11 cellular contexts compared by ENCODE assay signal in the genomic region with DNA sequence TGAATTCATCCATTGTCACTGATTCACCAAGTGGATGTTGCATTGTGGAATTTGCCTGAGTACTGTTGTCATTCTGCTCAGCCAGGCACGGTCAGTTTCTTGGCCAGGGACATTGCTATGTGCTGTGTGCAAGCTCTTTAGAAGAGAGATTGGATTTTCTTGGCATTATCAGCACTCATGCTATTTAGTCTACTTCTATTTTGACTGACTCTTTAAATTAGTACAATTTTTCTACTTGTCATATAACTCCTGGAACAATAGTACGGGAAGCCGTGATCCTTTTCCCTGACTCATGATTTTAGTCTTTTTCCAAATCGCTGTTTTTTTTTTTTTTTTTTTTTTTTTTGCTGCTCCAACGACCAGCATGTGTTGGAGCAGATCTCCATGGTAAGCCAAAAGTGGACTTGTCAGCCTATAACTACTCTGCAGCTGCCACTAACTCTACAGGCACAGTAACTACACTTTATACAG.
DNase-seq lines count a peak whose midpoint lies in the region; ATAC-seq, FAIRE-seq and TF ChIP-seq lines count a peak whose summit lies in the region.
"Had no signal": no experiment of that assay in that cellular context is flagged by ENCODE, and none has a peak within 500 bp of the region (broad histone marks: within the 10 kb centered on the region; RNA-seq: fewer than 3 reads in every experiment).

No MANE protein-coding gene starts in this region.

- no peak for TF ChIP-seq POLR2A in endothelial cell of umbilical vein (IDR thresholded peaks at IDR 0.05; ENCODE audit: low read depth, low read length)

- no TSS peak for BruUV-seq in endothelial cell of umbilical vein (replicated peaks; lab: Mats Ljungman, UMichigan)

- H3K9me1 ChIP-seq in endothelial cell of umbilical vein (replicated peaks; ENCODE audit: control insufficient read depth, extremely low read depth, insufficient read depth, low read length) = no peaks in the 10 kb centered on the region

- H3K4me2 ChIP-seq in endothelial cell of umbilical vein (ENCODE audit: insufficient read depth, low read length) = no peak overlapping the region

- H3K27ac ChIP-seq in right atrium auricular region = peak overlapping the region in 1 of 2 donors; percentile 1
- H3K27ac ChIP-seq in endothelial cell of umbilical vein (ENCODE audit: insufficient read depth, low read depth, low read length) = peak overlapping the region; percentile 35
- H3K27ac ChIP-seq in aorta (ENCODE audit: low read depth in 1 of 2, low read length in 2 of 2) = no peak overlapping the region
- H3K27ac ChIP-seq: uterus had no signal

- CTCF ChIA-PET in endothelial cell of umbilical vein (lab: Charles Lee) = no interaction called here

- no peak for FAIRE-seq in endothelial cell of umbilical vein (lab: Jason Lieb, UNC)

- H3K9me3 ChIP-seq in right atrium auricular region (no peaks in the 10 kb centered on the region), endothelial cell of umbilical vein (replicated peaks; ENCODE audit: control insufficient read depth, insufficient read depth, low read length) (no peaks in the 10 kb centered on the region), aorta (ENCODE audit: control insufficient read depth, low read length) (no peaks in the 10 kb centered on the region)
- H3K9me3 ChIP-seq: uterus had no signal

- H3K27me3 ChIP-seq in right atrium auricular region (no peaks in the 10 kb centered on the region), endothelial cell of umbilical vein (ENCODE audit: control insufficient read depth in 2 of 2, insufficient read depth in 2 of 2, low read length in 2 of 2) (no peaks in the 10 kb centered on the region), aorta (ENCODE audit: control insufficient read depth in 1 of 2, insufficient read depth in 2 of 2, low read length in 1 of 2) (no peaks in the 10 kb centered on the region)
- H3K27me3 ChIP-seq: uterus had no signal

- WGBS in aorta, 2 donors = 2 to 5% methylated on average over 5 of the region's 5 CpGs

- TF ChIP-seq CTCF in right atrium auricular region (IDR thresholded peaks at IDR 0.05) (no peak), endothelial cell of umbilical vein (IDR thresholded peaks at IDR 0.05; ENCODE audit: extremely low read depth in 1 of 2, insufficient read depth in 1 of 2, low read depth in 1 of 2, low read length in 2 of 2) (no peak)

- intact Hi-C loops in Right ventricle myocardium inferior (cut with DNase I) = no loop called here
- intact Hi-C loops in endothelial cell of umbilical vein (cut with micrococcal nuclease) = no loop called here
- intact Hi-C loops in aorta (cut with DNase I) = loop anchor here (10.0 kb wide), 2 partner anchors 129 to 229 kb away; partner anchors contain the start of genes CDC42SE2 (in 2 of the 2) and HINT1 (in 1 of the 2)

- H4K20me1 ChIP-seq in endothelial cell of umbilical vein (replicated peaks; ENCODE audit: control insufficient read depth, extremely low read depth, insufficient read depth, low read length) = no peaks in the 10 kb centered on the region

- POLR2A ChIA-PET in endothelial cell of umbilical vein (lab: Charles Lee) = no interaction called here

- H3K4me1 ChIP-seq in right atrium auricular region (no peaks in the 10 kb centered on the region), endothelial cell of umbilical vein (ENCODE audit: control insufficient read depth, extremely low read depth, insufficient read depth, low read length) (peaks cover 4% of the 10 kb centered on the region), aorta (ENCODE audit: control insufficient read depth in 1 of 2, insufficient read depth in 2 of 2, low read length in 2 of 2) (peaks cover 3 to 7% of the 10 kb centered on the region in 2 donors)
- H3K4me1 ChIP-seq: uterus had no signal

- H2AFZ ChIP-seq in endothelial cell of umbilical vein (ENCODE audit: low read depth, low read length) = no peak overlapping the region

- no peak overlapping the region for H3K9ac ChIP-seq in endothelial cell of umbilical vein (replicated peaks; ENCODE audit: extremely low read depth, insufficient read depth, low read length)

- dilution Hi-C loops in endothelial cell of umbilical vein (cut with MboI; ENCODE audit: extremely low pct_ligation_motif_present, low sequenced_read_pairs) = no loop called here

- H3K36me3 ChIP-seq in right atrium auricular region (peaks cover 11% of the 10 kb centered on the region), endothelial cell of umbilical vein (ENCODE audit: control insufficient read depth in 2 of 2, extremely low read depth in 1 of 2, insufficient read depth in 2 of 2, low read length in 2 of 2) (peaks cover 5 to 6% of the 10 kb centered on the region in 2 experiments), aorta (ENCODE audit: control insufficient read depth in 1 of 2, insufficient read depth in 2 of 2, low read length in 1 of 2) (no peaks in the 10 kb centered on the region)
- H3K36me3 ChIP-seq: uterus had no signal

- DNase-seq in Right ventricle myocardium inferior (ENCODE audit: missing footprints) (no peak), right atrium auricular region (ENCODE audit: low spot score) (no peak), endothelial cell of umbilical vein (ENCODE audit: low read depth, low spot score) (peak; percentile 72), myocyte (ENCODE audit: low read depth) (peak; percentile 54), aorta (peak in 1 of 2 donors; percentile 52), OCI-M2 (lab: John Stamatoyannopoulos, UW; ENCODE audit: unreplicated experiment) (no peak), NCI-H1105 (lab: John Stamatoyannopoulos, UW) (no peak), NCI-H2107 (lab: John Stamatoyannopoulos, UW) (no peak)
- DNase-seq: H7, NCI-H2029 treated with DMSO at 0.1 percent for 48 hours, uterus had no signal

- no peaks in the 10 kb centered on the region for H3K79me2 ChIP-seq in endothelial cell of umbilical vein (ENCODE audit: control insufficient read depth, insufficient read depth, low read length)

- ATAC-seq in Right ventricle myocardium inferior (peak; percentile 68), aorta (ENCODE audit: low FRiP score) (peak; percentile 68)

- no peak overlapping the region for H3K4me3 ChIP-seq in right atrium auricular region
- no peak overlapping the region for H3K4me3 ChIP-seq in endothelial cell of umbilical vein (replicated peaks in 1 of 3; ENCODE audit: insufficient read depth in 1 of 3, low read depth in 1 of 3, low read length in 3 of 3)
- H3K4me3 ChIP-seq in aorta (ENCODE audit: low read length in 2 of 2) = no peak overlapping the region
- H3K4me3 ChIP-seq: uterus had no signal

TF ChIP-seq in endothelial cell of umbilical vein, 7 proteins besides CTCF, POLR2A, EP300 and RAD21:
- no peak for TF ChIP-seq GATA2 (IDR thresholded peaks at IDR 0.05; ENCODE audit: insufficient read depth, insufficient read length, low read depth, low read length)

Comparison
In these comparisons a context has a peak if more than half of its experiments do, and no peak if none do; other contexts are left out.
1. DNase-seq: peak in endothelial cell of umbilical vein (single experiment) and myocyte (single experiment); none in Right ventricle myocardium inferior (single experiment), right atrium auricular region (single experiment), OCI-M2 (single experiment), NCI-H1105 (single experiment) and NCI-H2107 (single experiment).
2. intact Hi-C loops: an anchor here in aorta (10.0 kb wide); none called in Right ventricle myocardium inferior and endothelial cell of umbilical vein.